12 cellular contexts compared by ENCODE assay signal in genomic region chr12:113297621-113298471, GRCh38. TPM values are rescaled to one million over a fixed set of nuclear protein-coding genes. Genes with fewer than 3 reads are reported as not detected.
DNase-seq lines count a peak whose midpoint lies in the region; TF ChIP-seq lines count a peak whose summit lies in the region.
"Had no signal": no experiment of that assay in that cellular context is flagged by ENCODE, and none has a peak within 500 bp of the region (broad histone marks: within the 10 kb centered on the region; RNA-seq: fewer than 3 reads in every experiment).

No MANE protein-coding gene starts in this region.

- H2BK15ac ChIP-seq in mesenchymal stem cell (ENCODE audit: low read depth, poor library complexity, severe bottlenecking), result no peak overlapping the region

- H4K8ac ChIP-seq in mesenchymal stem cell (ENCODE audit: low read length), result no peak overlapping the region

- TSS peak; percentile 41 for BruUV-seq in mammary epithelial cell (replicated peaks; lab: Mats Ljungman, UMichigan)

- H3K18ac ChIP-seq in mesenchymal stem cell (ENCODE audit: low read depth in 1 of 2, low read length in 2 of 2), result peak overlapping the region in 1 of 2 experiments; percentile 41

- H4K91ac ChIP-seq in mesenchymal stem cell (ENCODE audit: low read length), result peak overlapping the region; percentile 2

- no peaks in the 10 kb centered on the region for H3K9me2 ChIP-seq in Karpas-422 (replicated peaks; ENCODE audit: insufficient read depth, low read length)

- CTCF ChIA-PET in mammary epithelial cell (lab: Charles Lee; ENCODE audit: low non-redundant PET), result no interaction called here

- peak overlapping the region in 1 of 2 experiments; percentile 76 for H2BK12ac ChIP-seq in mesenchymal stem cell (ENCODE audit: low read length in 2 of 2)

- H3K9ac ChIP-seq in mammary epithelial cell (ENCODE audit: insufficient read depth, low read length) (no peak overlapping the region), mesenchymal stem cell (ENCODE audit: low read length) (no peak overlapping the region), Karpas-422 (ENCODE audit: low read length) (no peak overlapping the region)

- intact Hi-C loops in mammary epithelial cell (cut with micrococcal nuclease) (loop anchor here (2.0 kb wide), 1 partner anchor 101 kb away; no protein-coding TSS in a partner anchor), tibial artery (cut with DNase I; ENCODE audit: low total_unique reads) (no loop called here)

- no peak overlapping the region for H3K4me3 ChIP-seq in mammary epithelial cell (replicated peaks in 1 of 3; ENCODE audit: insufficient read depth in 1 of 3, low read depth in 2 of 3, low read length in 3 of 3)
- H3K4me3 ChIP-seq in mesenchymal stem cell (ENCODE audit: insufficient read depth in 1 of 2, low read depth in 1 of 2, low read length in 2 of 2), result no peak overlapping the region
- H3K4me3 ChIP-seq in tibial artery, result no peak overlapping the region
- no peak overlapping the region for H3K4me3 ChIP-seq in Karpas-422 (ENCODE audit: low read length)

- no peak overlapping the region for H2BK120ac ChIP-seq in mesenchymal stem cell (ENCODE audit: low read depth, low read length)

- no peak overlapping the region for H3K23ac ChIP-seq in mesenchymal stem cell (ENCODE audit: low read length in 2 of 2)

- no peak overlapping the region for H2BK5ac ChIP-seq in mesenchymal stem cell (ENCODE audit: low read depth, low read length, poor library complexity, severe bottlenecking)

- no peak overlapping the region for H3K27ac ChIP-seq in mammary epithelial cell (ENCODE audit: insufficient read depth, low read depth, low read length)
- no peak overlapping the region for H3K27ac ChIP-seq in mesenchymal stem cell (ENCODE audit: low read length, poor library complexity, severe bottlenecking)
- H3K27ac ChIP-seq in tibial artery, result peak overlapping the region; percentile 82 to 83
- no peak overlapping the region for H3K27ac ChIP-seq in Karpas-422 (ENCODE audit: low read length)
- H3K27ac ChIP-seq: 22Rv1, VCaP had no signal

- H3K36me3 ChIP-seq in mammary epithelial cell (ENCODE audit: insufficient read depth, low read length) (peaks cover 3% of the 10 kb centered on the region), mesenchymal stem cell (ENCODE audit: control insufficient read depth in 1 of 2, insufficient read depth in 2 of 2, low read depth in 1 of 2, low read length in 2 of 2) (peaks cover 60% of the 10 kb centered on the region in 2 experiments), tibial artery (peaks cover 46 to 76% (median 69%) of the 10 kb centered on the region in 3 donors), Karpas-422 (ENCODE audit: insufficient read depth, low read length) (peaks cover 3% of the 10 kb centered on the region; the same call in 1 of the 2 replicates)

- H3K4ac ChIP-seq in mesenchymal stem cell (ENCODE audit: low read depth in 1 of 2, low read length in 2 of 2), result no peak overlapping the region

- peak; percentile 5 for DNase-seq in NCI-H1092 treated with DMSO at 0.1 percent for 48 hours (lab: John Stamatoyannopoulos, UW)
- no peak for DNase-seq in NCI-H1092 (lab: John Stamatoyannopoulos, UW)
- no peak for DNase-seq in mammary epithelial cell
- no peak for DNase-seq in mesenchymal stem cell
- DNase-seq in tibial artery, result no peak
- DNase-seq in COR-L47 (lab: John Stamatoyannopoulos, UW), result no peak
- DNase-seq in Karpas-422, result no peak
- DNase-seq in dermis blood vessel endothelial cell, result no peak
- DNase-seq: activated T-cell treated with anti-CD3 and anti-CD28 coated beads for 4 hours; stimulated activated CD4-positive, alpha-beta T cell treated with anti-CD3 and anti-CD28 coated beads, Interleukin-4, amount 100 ng/mL, for 1 hour had no signal

- no peak for TF ChIP-seq CTCF in mammary epithelial cell (conservative IDR thresholded peaks at IDR 0.05 in 1 of 2, IDR thresholded peaks at IDR 0.05 in 1 of 2; ENCODE audit: extremely low read depth in 1 of 2, insufficient read depth in 1 of 2, low read depth in 1 of 2, low read length in 2 of 2)
- TF ChIP-seq CTCF in tibial artery (IDR thresholded peaks at IDR 0.05), result no peak

- no peaks in the 10 kb centered on the region for H3K27me3 ChIP-seq in mammary epithelial cell (ENCODE audit: insufficient read depth, low read length)
- no peaks in the 10 kb centered on the region for H3K27me3 ChIP-seq in mesenchymal stem cell (ENCODE audit: control insufficient read depth in 1 of 2, insufficient read depth in 1 of 2, low read length in 2 of 2)
- no peaks in the 10 kb centered on the region for H3K27me3 ChIP-seq in tibial artery
- H3K27me3 ChIP-seq in Karpas-422 (ENCODE audit: low read length), result no peaks in the 10 kb centered on the region

- dilution Hi-C loops in mammary epithelial cell (cut with HindIII; ENCODE audit: low sequenced_read_pairs), result no loop called here

- H2AFZ ChIP-seq in mammary epithelial cell (ENCODE audit: low read depth, low read length), result no peak overlapping the region
- H2AFZ ChIP-seq in mesenchymal stem cell (ENCODE audit: low read depth, low read length), result no peak overlapping the region
- no peak overlapping the region for H2AFZ ChIP-seq in Karpas-422 (ENCODE audit: low read length)

- in situ Hi-C loops in mammary epithelial cell (cut with MboI; ENCODE audit: low sequenced_read_pairs in 2 of 2), result no loop called here

- H3K4me2 ChIP-seq in mammary epithelial cell (ENCODE audit: insufficient read depth, low read depth, low read length) (no peak overlapping the region), mesenchymal stem cell (ENCODE audit: low read length, poor library complexity, severe bottlenecking) (no peak overlapping the region), Karpas-422 (ENCODE audit: low read depth, low read length, poor library complexity, severe bottlenecking) (no peak overlapping the region)

- H3K9me3 ChIP-seq in mammary epithelial cell (replicated peaks; ENCODE audit: insufficient read depth, low read length) (no peaks in the 10 kb centered on the region), mesenchymal stem cell (ENCODE audit: control insufficient read depth, low read length) (no peaks in the 10 kb centered on the region), tibial artery (no peaks in the 10 kb centered on the region), Karpas-422 (ENCODE audit: low read length) (no peaks in the 10 kb centered on the region)

- 94% methylated on average over 9 of the region's 13 CpGs for WGBS in mammary epithelial cell (ENCODE audit: low coverage, missing lambda C conversion rate)
- 94% methylated on average over 12 of the region's 13 CpGs for WGBS in mesenchymal stem cell

- peaks cover 15% of the 10 kb centered on the region for H3K4me1 ChIP-seq in mammary epithelial cell (ENCODE audit: insufficient read depth, low read length)
- peaks cover 24% of the 10 kb centered on the region for H3K4me1 ChIP-seq in mesenchymal stem cell (ENCODE audit: control insufficient read depth, insufficient read depth, low read depth, low read length)
- H3K4me1 ChIP-seq in tibial artery, result peaks cover 6 to 45% (median 38%) of the 10 kb centered on the region in 4 donors
- peaks cover 27% of the 10 kb centered on the region for H3K4me1 ChIP-seq in Karpas-422 (ENCODE audit: low read length)

- H2AK5ac ChIP-seq in mesenchymal stem cell (ENCODE audit: low read length, severe bottlenecking), result no peak overlapping the region

- H3K79me1 ChIP-seq in mesenchymal stem cell (replicated peaks; ENCODE audit: low read length, poor library complexity, severe bottlenecking), result no peaks in the 10 kb centered on the region

- peak overlapping the region in 1 of 2 experiments; percentile 68 for H3K14ac ChIP-seq in mesenchymal stem cell (ENCODE audit: low read length in 2 of 2)

- H3K79me2 ChIP-seq in mammary epithelial cell (ENCODE audit: insufficient read depth, low read length) (no peaks in the 10 kb centered on the region), Karpas-422 (ENCODE audit: low read length) (no peaks in the 10 kb centered on the region)

- H4K20me1 ChIP-seq in mammary epithelial cell (ENCODE audit: insufficient read depth, low read length) (no peaks in the 10 kb centered on the region), Karpas-422 (ENCODE audit: insufficient read depth, low read depth, low read length) (no peaks in the 10 kb centered on the region; the same call in 1 of the 2 replicates)

RNA-seq across cellular contexts. Expression of gene SLC8B1, which starts 37.1 kb away (rescaled TPM):
- total RNA-seq in mammary epithelial cell (10 to 100 TPM; 11.7 to 16.1 TPM), dermis blood vessel endothelial cell (21.7 and 25.2 TPM in 2 replicates)
- 9.0 TPM for polyA plus RNA-seq in mammary epithelial cell
- polyA minus RNA-seq in mammary epithelial cell, result 48.0 TPM
- 9.5 TPM for polyA plus RNA-seq in mesenchymal stem cell (2013, experiment 1 of 2)
- polyA plus RNA-seq in mesenchymal stem cell (2013, experiment 2 of 2), result 9.8 TPM
- 5.9 and 9.0 TPM in 2 replicates for total RNA-seq in Karpas-422 (2014; rRNA removed; shearing (Covaris generic); ENCODE audit: low replicate concordance)

Comparison
In these comparisons a context has a peak if more than half of its experiments do, and no peak if none do; other contexts are left out.
1. H3K27ac ChIP-seq: peak in tibial artery (2 of 2); none in mammary epithelial cell (single experiment), mesenchymal stem cell (single experiment) and Karpas-422 (single experiment).